In the genomic region with DNA sequence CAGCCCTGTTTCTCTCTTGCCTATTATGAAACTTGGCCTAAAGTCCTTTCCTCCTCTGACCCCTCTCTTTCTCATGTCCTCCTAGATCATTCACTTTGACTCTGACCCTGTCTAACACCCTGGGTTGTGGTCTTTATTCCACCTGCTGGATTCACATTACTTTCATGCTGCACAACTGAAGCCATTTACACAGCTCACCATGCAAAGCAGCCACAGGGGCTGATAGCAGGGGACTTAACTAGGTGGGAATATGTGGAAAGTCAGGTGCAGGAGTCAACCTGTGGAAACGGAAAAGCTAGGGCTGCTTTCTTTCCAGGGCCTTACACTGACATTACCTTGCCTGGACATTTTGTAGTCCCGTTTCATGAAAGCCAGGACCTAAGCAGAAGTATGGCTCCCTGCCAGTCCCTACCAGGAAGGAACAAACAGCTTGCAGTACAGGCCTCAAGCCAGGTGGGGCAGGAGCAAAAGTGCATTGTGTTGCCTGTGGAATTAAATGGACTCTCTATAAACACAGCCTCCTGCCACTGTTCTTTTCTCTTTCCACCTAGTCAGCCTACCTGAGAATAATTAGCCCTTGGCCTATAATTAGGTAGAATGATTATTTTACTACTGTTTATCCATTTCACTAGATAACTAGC, we compare ENCODE assay signal across 8 cellular contexts. TPM values are rescaled to one million over a fixed set of nuclear protein-coding genes. Genes with fewer than 3 reads are reported as not detected.
DNase-seq lines count a peak whose midpoint lies in the region; ATAC-seq, FAIRE-seq and TF ChIP-seq lines count a peak whose summit lies in the region.

No MANE protein-coding gene starts in this region.

- no peak for TF ChIP-seq POLR2A in uterus (IDR thresholded peaks at IDR 0.05)

- 11% methylated on average over 2 of the region's 2 CpGs for WGBS in mammary epithelial cell (ENCODE audit: low coverage, missing lambda C conversion rate)
- 15% methylated on average over 2 of the region's 2 CpGs for WGBS in liver

- peaks cover 7% of the 10 kb centered on the region for H3K79me2 ChIP-seq in mammary epithelial cell (ENCODE audit: insufficient read depth, low read length)

- intact Hi-C loops in mammary epithelial cell (cut with micrococcal nuclease) (no loop called here), uterus (cut with DNase I; ENCODE audit: low total_unique reads) (no loop called here)

- no peaks in the 10 kb centered on the region for H3K27me3 ChIP-seq in HAP-1 (ENCODE audit: low read depth)
- no peaks in the 10 kb centered on the region for H3K27me3 ChIP-seq in mammary epithelial cell (ENCODE audit: insufficient read depth, low read length)
- no peaks in the 10 kb centered on the region for H3K27me3 ChIP-seq in liver (ENCODE audit: control insufficient read depth in 4 of 4, insufficient read depth in 4 of 4, low read length in 3 of 4)
- H3K27me3 ChIP-seq in uterus = no peaks in the 10 kb centered on the region

- TF ChIP-seq RAD21 in liver (IDR thresholded peaks at IDR 0.05) = peak; percentile 44 to 76

- H3K27ac ChIP-seq in mammary epithelial cell (ENCODE audit: insufficient read depth, low read depth, low read length) = no peak overlapping the region
- peak overlapping the region; percentile 70 to 74 for H3K27ac ChIP-seq in liver (ENCODE audit: low read depth in 1 of 2, low read length in 2 of 2)
- no peak overlapping the region for H3K27ac ChIP-seq in uterus

- no TSS peak for BruUV-seq in mammary epithelial cell (replicated peaks; lab: Mats Ljungman, UMichigan)

- DNase-seq in COR-L47 (lab: John Stamatoyannopoulos, UW) (peak; percentile 93), HAP-1 (ENCODE audit: low spot score in 2 of 2) (peak; percentile 27 to 63), NCI-H446 treated with DMSO at 0.1 percent for 48 hours (lab: John Stamatoyannopoulos, UW) (peak; percentile 19), mammary epithelial cell (peak; percentile 33), uterus (peak; percentile 50 to 76), D721Med (ENCODE audit: insufficient read length, low spot score) (no peak)

- TF ChIP-seq CTCF in mammary epithelial cell (conservative IDR thresholded peaks at IDR 0.05 in 1 of 2, IDR thresholded peaks at IDR 0.05 in 1 of 2; ENCODE audit: extremely low read depth in 1 of 2, insufficient read depth in 1 of 2, low read depth in 1 of 2, low read length in 2 of 2) (peak; percentile 49 to 59), liver (IDR thresholded peaks at IDR 0.05; ENCODE audit: low read depth, low read length, missing input control) (peak; percentile 59), uterus (IDR thresholded peaks at IDR 0.05) (peak in 3 of 4 experiments; percentile 18 to 44 (median 32)), D721Med (IDR thresholded peaks at IDR 0.05; ENCODE audit: insufficient read depth, missing control alignments) (no peak)

- H2AFZ ChIP-seq in mammary epithelial cell (ENCODE audit: low read depth, low read length) = no peak overlapping the region

- H3K9me3 ChIP-seq in HAP-1 = no peaks in the 10 kb centered on the region
- H3K9me3 ChIP-seq in mammary epithelial cell (replicated peaks; ENCODE audit: insufficient read depth, low read length) = no peaks in the 10 kb centered on the region
- H3K9me3 ChIP-seq in liver (ENCODE audit: control insufficient read depth in 4 of 4, low read length in 3 of 4) = no peaks in the 10 kb centered on the region
- no peaks in the 10 kb centered on the region for H3K9me3 ChIP-seq in uterus

- no peaks in the 10 kb centered on the region for H4K20me1 ChIP-seq in mammary epithelial cell (ENCODE audit: insufficient read depth, low read length)

- H3K9ac ChIP-seq in mammary epithelial cell (ENCODE audit: insufficient read depth, low read length) (no peak overlapping the region), liver (ENCODE audit: low read depth in 1 of 2, low read length in 2 of 2) (no peak overlapping the region)

- no peak for FAIRE-seq in D721Med (lab: Jason Lieb, UNC)

- H3K4me3 ChIP-seq in HAP-1 (no peak overlapping the region), mammary epithelial cell (replicated peaks in 1 of 3; ENCODE audit: insufficient read depth in 1 of 3, low read depth in 2 of 3, low read length in 3 of 3) (no peak overlapping the region), liver (ENCODE audit: low read depth in 1 of 3, low read length in 3 of 3) (no peak overlapping the region), uterus (no peak overlapping the region)

- H3K4me2 ChIP-seq in mammary epithelial cell (ENCODE audit: insufficient read depth, low read depth, low read length) = no peak overlapping the region

- in situ Hi-C loops in HAP-1 (cut with MboI; ENCODE audit: low sequenced_read_pairs) = no loop called here
- in situ Hi-C loops in mammary epithelial cell (cut with MboI; ENCODE audit: low sequenced_read_pairs in 2 of 2) = no loop called here

- H3K4me1 ChIP-seq in HAP-1 (no peaks in the 10 kb centered on the region), mammary epithelial cell (ENCODE audit: insufficient read depth, low read length) (peaks cover 6% of the 10 kb centered on the region), liver (ENCODE audit: control insufficient read depth in 4 of 4, insufficient read depth in 4 of 4, low read length in 3 of 4) (peaks cover 14 to 52% (median 43%) of the 10 kb centered on the region in 4 donors), uterus (peaks cover 0 to 6% of the 10 kb centered on the region in 2 donors)

- dilution Hi-C loops in mammary epithelial cell (cut with HindIII; ENCODE audit: low sequenced_read_pairs) = no loop called here

- CTCF ChIA-PET in mammary epithelial cell (lab: Charles Lee; ENCODE audit: low non-redundant PET) = no interaction called here

- ATAC-seq in GM19395 (IDR thresholded peaks at IDR 0.05; ENCODE audit: unreplicated experiment) = no peak

- H3K36me3 ChIP-seq in HAP-1 (replicated peaks) (no peaks in the 10 kb centered on the region), mammary epithelial cell (ENCODE audit: insufficient read depth, low read length) (no peaks in the 10 kb centered on the region), liver (ENCODE audit: control insufficient read depth in 4 of 4, insufficient read depth in 3 of 4, low read depth in 1 of 4, low read length in 3 of 4) (no peaks in the 10 kb centered on the region), uterus (no peaks in the 10 kb centered on the region)

TF ChIP-seq in liver, 16 proteins besides CTCF, POLR2A, EP300 and RAD21 (continues in another document):
- TF ChIP-seq GABPA (IDR thresholded peaks at IDR 0.05 in 1 of 2, conservative IDR thresholded peaks at IDR 0.05 in 1 of 2) (peak in 1 of 2 donors; percentile 23), NR2F2 (IDR thresholded peaks at IDR 0.05) (no peak), SP1 (IDR thresholded peaks at IDR 0.05) (peak; percentile 75), HNF4G (IDR thresholded peaks at IDR 0.05) (peak; percentile 10), RXRA (IDR thresholded peaks at IDR 0.05) (peak; percentile 63 to 88), YY1 (IDR thresholded peaks at IDR 0.05) (peak; percentile 90), FOXA2 (IDR thresholded peaks at IDR 0.05) (peak; percentile 86)
- TF ChIP-seq, protein P1, sequence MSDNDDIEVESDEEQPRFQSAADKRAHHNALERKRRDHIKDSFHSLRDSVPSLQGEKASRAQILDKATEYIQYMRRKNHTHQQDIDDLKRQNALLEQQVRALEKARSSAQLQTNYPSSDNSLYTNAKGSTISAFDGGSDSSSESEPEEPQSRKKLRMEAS (IDR thresholded peaks at IDR 0.05) = peak; percentile 84
- TF ChIP-seq, protein P2, sequence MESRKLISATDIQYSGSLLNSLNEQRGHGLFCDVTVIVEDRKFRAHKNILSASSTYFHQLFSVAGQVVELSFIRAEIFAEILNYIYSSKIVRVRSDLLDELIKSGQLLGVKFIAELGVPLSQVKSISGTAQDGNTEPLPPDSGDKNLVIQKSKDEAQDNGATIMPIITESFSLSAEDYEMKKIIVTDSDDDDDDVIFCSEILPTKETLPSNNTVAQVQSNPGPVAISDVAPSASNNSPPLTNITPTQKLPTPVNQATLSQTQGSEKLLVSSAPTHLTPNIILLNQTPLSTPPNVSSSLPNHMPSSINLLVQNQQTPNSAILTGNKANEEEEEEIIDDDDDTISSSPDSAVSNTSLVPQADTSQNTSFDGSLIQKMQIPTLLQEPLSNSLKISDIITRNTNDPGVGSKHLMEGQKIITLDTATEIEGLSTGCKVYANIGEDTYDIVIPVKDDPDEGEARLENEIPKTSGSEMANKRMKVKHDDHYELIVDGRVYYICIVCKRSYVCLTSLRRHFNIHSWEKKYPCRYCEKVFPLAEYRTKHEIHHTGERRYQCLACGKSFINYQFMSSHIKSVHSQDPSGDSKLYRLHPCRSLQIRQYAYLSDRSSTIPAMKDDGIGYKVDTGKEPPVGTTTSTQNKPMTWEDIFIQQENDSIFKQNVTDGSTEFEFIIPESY (IDR thresholded peaks at IDR 0.05) = peak; percentile 36

RNA-seq across cellular contexts. Expression of a gene that starts 11.8 kb away (rescaled TPM):
- total RNA-seq in mammary epithelial cell (10 to 100 TPM; 10.2 to 25.0 TPM), liver (1 to 10 TPM; 1.0 to 8.1 TPM), uterus (10 to 100 TPM in 1 of 4 donors, 1 to 10 TPM in 3; 2.9 to 49.6 (median 4.9) TPM)
- polyA plus RNA-seq in mammary epithelial cell (12.3 TPM), liver (10 to 100 TPM; 11.5 to 15.8 TPM)
- 25.1 TPM for polyA minus RNA-seq in mammary epithelial cell

RNA-seq across cellular contexts. Expression of a gene that starts 50.5 kb away (rescaled TPM):
- total RNA-seq in mammary epithelial cell = 10 to 100 TPM; 27.3 to 90.7 TPM
- polyA plus RNA-seq in mammary epithelial cell = 84.8 TPM
- 233 TPM for polyA minus RNA-seq in mammary epithelial cell
- total RNA-seq in liver = 10 to 100 TPM; 17.1 to 48.4 TPM
- polyA plus RNA-seq in liver = 10 to 100 TPM; 28.3 to 53.4 TPM
- 10 to 100 TPM; 16.1 to 96.2 (median 66.5) TPM for total RNA-seq in uterus

Comparison
In these comparisons a context has a peak if more than half of its experiments do, and no peak if none do; other contexts are left out.
1. H3K27ac ChIP-seq: peak in liver (2 of 2); none in mammary epithelial cell (single experiment) and uterus (0 of 2).